Comparison of ENCODE assay signal across 14 cellular contexts in the genomic region with DNA sequence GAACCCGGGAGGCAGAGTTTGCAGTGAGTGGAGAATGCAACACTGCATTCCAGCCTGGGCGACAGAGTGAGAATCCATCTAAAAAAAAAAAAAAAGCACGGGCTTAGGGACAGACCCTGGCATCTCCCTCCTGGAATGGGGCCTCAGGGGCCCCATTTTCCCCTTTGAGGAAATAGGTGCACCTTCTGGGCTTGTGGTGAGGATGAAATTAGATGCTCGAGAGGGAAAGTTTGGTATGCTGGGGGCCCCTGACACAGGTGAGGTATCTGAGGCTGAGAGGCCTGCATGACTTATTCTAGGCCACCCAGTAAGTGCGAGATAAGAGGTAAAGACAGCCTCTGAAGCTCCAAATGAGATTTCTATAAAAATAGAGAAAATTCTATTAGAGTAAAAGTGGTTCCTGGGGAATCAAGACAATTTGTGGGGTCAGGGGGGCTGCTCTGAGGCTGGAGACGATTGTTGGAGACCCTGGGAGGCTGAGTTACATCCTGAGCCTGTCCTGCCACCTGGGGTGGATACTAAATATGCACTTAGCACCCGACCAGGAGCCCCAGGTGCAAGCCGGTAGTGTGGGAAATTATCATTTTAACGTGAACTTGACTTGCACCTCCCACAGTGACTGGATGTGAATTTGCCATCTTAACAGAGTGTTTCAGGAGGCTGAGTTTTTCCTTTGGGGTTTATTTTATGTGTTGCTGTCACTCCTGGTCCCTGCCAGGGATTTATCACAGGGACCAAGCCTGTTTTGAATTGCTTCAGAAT. TPM values are rescaled to one million over a fixed set of nuclear protein-coding genes. Genes with fewer than 3 reads are reported as not detected.
DNase-seq lines count a peak whose midpoint lies in the region; ATAC-seq, FAIRE-seq and TF ChIP-seq lines count a peak whose summit lies in the region.
"Had no signal": no experiment of that assay in that cellular context is flagged by ENCODE, and none has a peak within 500 bp of the region (broad histone marks: within the 10 kb centered on the region; RNA-seq: fewer than 3 reads in every experiment).

No MANE protein-coding gene starts in this region.

- TF ChIP-seq EP300 in HepG2 (IDR thresholded peaks at IDR 0.05; ENCODE audit: low read depth in 2 of 2, low read length in 2 of 2) (no peak), HepG2 (CRISPR knock-in tag; IDR thresholded peaks at IDR 0.05; ENCODE audit: borderline replicate concordance) (no peak), H1 (IDR thresholded peaks at IDR 0.05; ENCODE audit: borderline replicate concordance in 1 of 2, low read depth in 2 of 2, low read length in 2 of 2) (no peak)

- H2BK5ac ChIP-seq in H1 (ENCODE audit: low read depth, low read length) = 0 out of 2 replicates have a peak overlapping the region, but pooled peaks have one; percentile 21

- FAIRE-seq in HepG2 (lab: Jason Lieb, UNC) (no peak), H1 (lab: Jason Lieb, UNC) (no peak)

- DNase-seq in HepG2 (ENCODE audit: low spot score) (no peak), right lobe of liver (no peak), H1 (ENCODE audit: low read depth in 1 of 2, low spot score in 2 of 2) (no peak), nephron progenitor cell (no peak), NCI-H510A treated with DMSO at 0.1 percent for 48 hours (lab: John Stamatoyannopoulos, UW) (no peak), NK-92 (lab: John Stamatoyannopoulos, UW; ENCODE audit: unreplicated experiment) (no peak), COLO829 (ENCODE audit: low spot score) (no peak)
- DNase-seq: MG63, NCI-H187 had no signal

- TF ChIP-seq POLR2A in HepG2 (IDR thresholded peaks at IDR 0.05; ENCODE audit: insufficient read depth in 1 of 2, low read depth in 2 of 2, low read length in 2 of 2) (no peak), right lobe of liver (IDR thresholded peaks at IDR 0.05) (no peak), H1 (IDR thresholded peaks at IDR 0.05; ENCODE audit: control extremely low read depth in 1 of 2, low read depth in 2 of 2, low read length in 2 of 2) (no peak)

- WGBS in HepG2 (ENCODE audit: low lambda C conversion rate) = 26% methylated on average over 7 of the region's 9 CpGs
- 64% methylated on average over 6 of the region's 9 CpGs for WGBS in right lobe of liver (ENCODE audit: insufficient coverage, low coverage, low lambda C conversion rate, missing lambda C conversion rate)
- WGBS in H1 (ENCODE audit: extremely low coverage in 1 of 2, insufficient coverage in 1 of 2, insufficient read length in 1 of 2, insufficient replicate concordance in 2 of 2, low coverage in 1 of 2, low lambda C conversion rate in 2 of 2, missing lambda C conversion rate in 1 of 2), 2 experiments = 46% methylated on average over 8 of the region's 9 CpGs; no CpG with 5 or more reads in 1 of the 2 experiments

- H3K56ac ChIP-seq in H1 (replicated peaks; ENCODE audit: insufficient read length, low read depth, low read length) = no peak overlapping the region

- no peak overlapping the region for H4K8ac ChIP-seq in H1 (ENCODE audit: extremely low read depth, insufficient read depth, low read length)

- no peaks in the 10 kb centered on the region for H3K9me3 ChIP-seq in HepG2 (ENCODE audit: low read length)
- H3K9me3 ChIP-seq in right lobe of liver = no peaks in the 10 kb centered on the region
- H3K9me3 ChIP-seq in H1 (ENCODE audit: insufficient read depth in 2 of 2, low read depth in 1 of 2, low read length in 1 of 2) = no peaks in the 10 kb centered on the region
- H3K9me3 ChIP-seq: MG63 had no signal

- no peak for ATAC-seq in HepG2
- no peak for ATAC-seq in right lobe of liver

- BruUV-seq in HepG2 (replicated peaks; lab: Mats Ljungman, UMichigan) = no TSS peak

- no peak overlapping the region for H2BK120ac ChIP-seq in H1 (replicated peaks; ENCODE audit: low read depth, low read length)

- no peaks in the 10 kb centered on the region for H3K79me2 ChIP-seq in HepG2 (ENCODE audit: insufficient read depth, low read length)
- no peaks in the 10 kb centered on the region for H3K79me2 ChIP-seq in H1 (ENCODE audit: control insufficient read depth in 1 of 2, insufficient read depth in 2 of 2, low read length in 2 of 2)

- H2AFZ ChIP-seq in HepG2 (ENCODE audit: low read length) (no peak overlapping the region), H1 (ENCODE audit: low read length) (no peak overlapping the region)

- no peaks in the 10 kb centered on the region for H3K23me2 ChIP-seq in H1 (ENCODE audit: low read depth, low read length)

- peak overlapping the region; percentile 68 for H3K27ac Mint-ChIP-seq in nephron progenitor cell
- H3K27ac Mint-ChIP-seq: CD14-positive monocyte had no signal

- no peak overlapping the region for H3K9ac ChIP-seq in HepG2 (ENCODE audit: insufficient read depth, low read depth, low read length)
- no peak overlapping the region for H3K9ac ChIP-seq in H1 (replicated peaks in 1 of 4; ENCODE audit: extremely low read depth in 1 of 4, low read depth in 3 of 4, low read length in 3 of 4)
- H3K9ac ChIP-seq: KMS-11 had no signal

- H2BK20ac ChIP-seq in H1 (ENCODE audit: low read length) = 0 out of 2 replicates have a peak overlapping the region, but pooled peaks have one; percentile 86

- H3K79me1 ChIP-seq in H1 (ENCODE audit: low read depth, low read length) = no peaks in the 10 kb centered on the region

- no peak overlapping the region for H3K23ac ChIP-seq in H1 (ENCODE audit: insufficient read length)

- H3K4me3 ChIP-seq in HepG2 (replicated peaks in 1 of 3; ENCODE audit: insufficient read depth in 1 of 3, low read depth in 2 of 3, low read length in 3 of 3) (no peak overlapping the region), right lobe of liver (no peak overlapping the region), H1 (ENCODE audit: extremely low read depth in 1 of 4, insufficient read depth in 2 of 4, low read depth in 3 of 4, low read length in 4 of 4) (no peak overlapping the region)
- H3K4me3 ChIP-seq: GM12878, MG63, SK-N-MC had no signal

- no peak overlapping the region for H3K18ac ChIP-seq in H1 (ENCODE audit: extremely low read depth, low read length)

- intact Hi-C loops in HepG2 (cut with micrococcal nuclease; ENCODE audit: unreplicated experiment) (loop anchor here (1.0 to 2.0 kb wide), 4 partner anchors 65 to 185 kb away; no protein-coding TSS in a partner anchor), right lobe of liver (cut with DNase I) (loop anchor here (5.0 to 10.0 kb wide), 4 partner anchors 63 to 300 kb away; partner anchors contain the start of gene B3GNT6 (in 1 of the 2))

- H3K4me1 ChIP-seq in HepG2 (ENCODE audit: insufficient read depth, low read length) (peaks cover 22% of the 10 kb centered on the region), right lobe of liver (peaks cover 0 to 16% (median 0%) of the 10 kb centered on the region in 4 donors), H1 (replicated peaks in 1 of 4; ENCODE audit: control insufficient read depth in 3 of 4, insufficient read depth in 4 of 4, low read length in 3 of 4) (peaks cover 8 to 17% (median 13%) of the 10 kb centered on the region in 4 experiments)

- H2BK15ac ChIP-seq in H1 (ENCODE audit: low read length) = no peak overlapping the region

- H3K4ac ChIP-seq in H1 (replicated peaks; ENCODE audit: insufficient read length, low read depth, low read length) = no peak overlapping the region

- in situ Hi-C loops in HepG2 (cut with HindIII; ENCODE audit: extremely low pct_ligation_motif_present, low pct_unique_long_range_greater_than_20kb) = loop anchor here (5.0 kb wide), 2 partner anchors 183 to 308 kb away; no protein-coding TSS in a partner anchor

- no peak overlapping the region for H3K14ac ChIP-seq in H1 (ENCODE audit: insufficient read length)

- no peaks in the 10 kb centered on the region for H3K36me3 Mint-ChIP-seq in nephron progenitor cell (ENCODE audit: low read depth)
- H3K36me3 Mint-ChIP-seq: CD14-positive monocyte had no signal

- no peaks in the 10 kb centered on the region for H3K36me3 ChIP-seq in HepG2 (replicated peaks in 1 of 2; ENCODE audit: control insufficient read depth in 1 of 2, insufficient read depth in 2 of 2, low read length in 2 of 2)
- no peaks in the 10 kb centered on the region for H3K36me3 ChIP-seq in right lobe of liver
- H3K36me3 ChIP-seq in H1 (ENCODE audit: control insufficient read depth in 2 of 4, insufficient read depth in 4 of 4, low read length in 3 of 4) = no peaks in the 10 kb centered on the region
- H3K36me3 ChIP-seq: MG63 had no signal

- H2AK5ac ChIP-seq in H1 (ENCODE audit: low read depth, low read length) = no peak overlapping the region

- peaks cover 9% of the 10 kb centered on the region for H3K27me3 Mint-ChIP-seq in nephron progenitor cell (ENCODE audit: low read depth, poor library complexity)

- H2BK12ac ChIP-seq in H1 (ENCODE audit: low read depth, low read length) = no peak overlapping the region

- no peak overlapping the region for H4K5ac ChIP-seq in H1 (ENCODE audit: insufficient read length, low read depth, low read length)

- H3K4me2 ChIP-seq in HepG2 (ENCODE audit: low read depth, low read length) = peak overlapping the region; percentile 41
- H3K4me2 ChIP-seq in H1 (ENCODE audit: insufficient read depth in 1 of 2, low read depth in 2 of 2, low read length in 2 of 2) = peak overlapping the region in 1 of 2 experiments; percentile 35; a peak in 1 of 4 replicates
- H3K4me2 ChIP-seq: KMS-11 had no signal

- peaks cover 31% of the 10 kb centered on the region for H3K4me1 Mint-ChIP-seq in nephron progenitor cell
- H3K4me1 Mint-ChIP-seq: CD14-positive monocyte had no signal

- no peak for TF ChIP-seq RAD21 in HepG2 (CRISPR knock-in tag; IDR thresholded peaks at IDR 0.05)
- TF ChIP-seq RAD21 in H1 (IDR thresholded peaks at IDR 0.05 in 1 of 2, conservative IDR thresholded peaks at IDR 0.05 in 1 of 2; ENCODE audit: low read depth in 2 of 2, low read length in 2 of 2) = no peak

- no peaks in the 10 kb centered on the region for H3K9me3 Mint-ChIP-seq in nephron progenitor cell
- H3K9me3 Mint-ChIP-seq: CD14-positive monocyte had no signal

- POLR2A ChIA-PET in HepG2 (lab: Yijun Ruan, JAX) (interaction anchor here (0.7 to 1.0 kb wide), 4 partner anchors 13 to 64 kb away, joined by 3 to 5 read pairs (median 3); no protein-coding TSS in a partner anchor), H1 (lab: Charles Lee; ENCODE audit: partially characterized antibody) (interaction anchor here (0.6 to 1.7 kb wide), 4 partner anchors 39 to 102 kb away, joined by 3 to 6 read pairs (median 5); no protein-coding TSS in a partner anchor)

- H3K27me3 ChIP-seq in HepG2 (ENCODE audit: control insufficient read depth in 1 of 2, insufficient read depth in 2 of 2, low read length in 2 of 2) (peaks cover 4 to 27% of the 10 kb centered on the region in 2 experiments; a peak in 2 of 5 replicates), right lobe of liver (no peaks in the 10 kb centered on the region), H1 (replicated peaks in 1 of 4; ENCODE audit: control insufficient read depth in 3 of 4, extremely low read depth in 1 of 4, insufficient read depth in 3 of 4, low read length in 3 of 4) (no peaks in the 10 kb centered on the region)
- H3K27me3 ChIP-seq: MG63 had no signal

- TF ChIP-seq CTCF in HepG2 (CRISPR knock-in tag; IDR thresholded peaks at IDR 0.05) (no peak), right lobe of liver (IDR thresholded peaks at IDR 0.05) (no peak), H1 (IDR thresholded peaks at IDR 0.05; ENCODE audit: control extremely low read depth in 1 of 3, insufficient read depth in 1 of 3, low read depth in 1 of 3, low read length in 3 of 3) (no peak), nephron progenitor cell (IDR thresholded peaks at IDR 0.05) (no peak)

- H4K20me1 ChIP-seq in HepG2 (ENCODE audit: insufficient read depth, low read length) (no peaks in the 10 kb centered on the region), H1 (replicated peaks in 1 of 2; ENCODE audit: control insufficient read depth in 1 of 2, insufficient read depth in 2 of 2, low read length in 2 of 2) (no peaks in the 10 kb centered on the region)

- CTCF ChIA-PET in HepG2 (lab: Yijun Ruan, JAX; ENCODE audit: low intra/inter-chr PET ratio, low total read pairs) (interaction anchor here (0.8 to 3.7 kb wide), 6 partner anchors 12 to 185 kb away, joined by 3 to 28 read pairs (median 8); no protein-coding TSS in a partner anchor), H1 (lab: Charles Lee; ENCODE audit: partially characterized antibody) (interaction anchor here (0.6 to 9.6 kb wide), 47 partner anchors 9 to 359 kb away, joined by 3 to 92 read pairs (median 4); partner anchors contain the start of gene B3GNT6)

- H3K27ac ChIP-seq in HepG2 (ENCODE audit: extremely low read length, insufficient read depth, low read length) (no peak overlapping the region), right lobe of liver (no peak overlapping the region), H1 (ENCODE audit: low read depth, low read length) (no peak overlapping the region)
- H3K27ac ChIP-seq: HL-60, KMS-11, SK-N-MC had no signal

- no peak overlapping the region for H3K4me3 Mint-ChIP-seq in nephron progenitor cell
- H3K4me3 Mint-ChIP-seq: CD14-positive monocyte had no signal

- H4K91ac ChIP-seq in H1 (replicated peaks; ENCODE audit: insufficient read length, low read length) = no peak overlapping the region

RNA-seq across cellular contexts. Expression of gene TSKU, which starts 48.5 kb away (rescaled TPM):
- total RNA-seq in HepG2 (2016; rRNA removed; fragmentation: Illumina TruSeq; extraction: Trizol) = 11.9 and 21.4 TPM in 2 replicates
- 7.5 TPM in 2 replicates for total RNA-seq in HepG2 (2016; cell fraction: cytosol; rRNA removed; fragmentation: Illumina TruSeq; extraction: Trizol; ENCODE audit: low read depth)
- 10.8 and 20.0 TPM in 2 replicates for total RNA-seq in HepG2 (2016; cell fraction: insoluble cytoplasmic fraction; rRNA removed; fragmentation: Illumina TruSeq; extraction: Trizol)
- 20.4 and 22.9 TPM in 2 replicates for total RNA-seq in HepG2 (2016; cell fraction: membrane; rRNA removed; fragmentation: Illumina TruSeq; extraction: Trizol)
- 19.5 and 22.7 TPM in 2 replicates for total RNA-seq in HepG2 (2016; cell fraction: nucleus; rRNA removed; fragmentation: Illumina TruSeq; extraction: Trizol)
- polyA plus RNA-seq in HepG2 (2011; rRNA removed) = 20.3 and 27.9 TPM in 2 replicates
- polyA plus RNA-seq in HepG2 (2011; cell fraction: cytosol; rRNA removed) = 17.7 and 23.1 TPM in 2 replicates
- polyA plus RNA-seq in HepG2 (2011; cell fraction: nucleus; rRNA removed) = 18.1 and 21.0 TPM in 2 replicates
- polyA plus RNA-seq in HepG2 (2012) = 12.6 and 19.6 TPM in 2 replicates
- polyA plus RNA-seq in HepG2 (2016; cell fraction: cytosol; fragmentation: Illumina TruSeq; extraction: Trizol; ENCODE audit: low read depth) = 8.7 and 9.4 TPM in 2 replicates
- polyA plus RNA-seq in HepG2 (2016; cell fraction: insoluble cytoplasmic fraction; fragmentation: Illumina TruSeq; extraction: Trizol; ENCODE audit: low read depth) = 14.2 and 18.9 TPM in 2 replicates
- polyA plus RNA-seq in HepG2 (2016; cell fraction: membrane; fragmentation: Illumina TruSeq; extraction: Trizol; ENCODE audit: low read depth) = 23.1 and 23.6 TPM in 2 replicates
- 30.1 and 34.2 TPM in 2 replicates for polyA plus RNA-seq in HepG2 (2016; cell fraction: nucleus; fragmentation: Illumina TruSeq; extraction: Trizol; ENCODE audit: insufficient read depth, low read depth)
- polyA minus RNA-seq in HepG2 (2011; rRNA and poly(A)+ RNA removed; ENCODE audit: low replicate concordance) = 66.3 and 74.4 TPM in 2 replicates
- 16.7 and 18.5 TPM in 2 replicates for polyA minus RNA-seq in HepG2 (2011; cell fraction: cytosol; rRNA and poly(A)+ RNA removed)
- polyA minus RNA-seq in HepG2 (2011; cell fraction: nucleus; rRNA and poly(A)+ RNA removed) = 11.3 and 15.5 TPM in 2 replicates
- 1,000 to 10,000 TPM in 1 of 6 experiments, 100 to 1,000 TPM in 4, 10 to 100 TPM in 1; 66.1 to 1,026 (median 278) TPM for total RNA-seq in right lobe of liver
- 22.8 TPM in 2 replicates for total RNA-seq in H1 (2021; fragmentation: NEBNext Ultra II Directional; extraction: Animal tissue kit (Norgen Biotek cat#: 25700))
- 28.4 and 40.7 TPM in 2 replicates for polyA plus RNA-seq in H1 (2011; rRNA removed)
- 18.1 TPM for polyA plus RNA-seq in H1 (2011; cell fraction: cytosol; rRNA removed)
- 34.2 TPM for polyA plus RNA-seq in H1 (2011; cell fraction: nucleus; rRNA removed)
- 15.8 to 27.1 TPM (median 20.7 TPM) in 4 replicates for polyA plus RNA-seq in H1 (2012, experiment 1 of 2)
- polyA plus RNA-seq in H1 (2012, experiment 2 of 2) = 22.0 TPM
- 21.4 TPM for polyA plus RNA-seq in H1 (2013, experiment 1 of 2)
- polyA plus RNA-seq in H1 (2013, experiment 2 of 2) = 23.8 TPM
- polyA minus RNA-seq in H1 (2011; rRNA and poly(A)+ RNA removed) = 21.7 and 33.3 TPM in 2 replicates
- polyA minus RNA-seq in H1 (2011; cell fraction: cytosol; rRNA and poly(A)+ RNA removed) = 17.2 TPM
- polyA minus RNA-seq in H1 (2011; cell fraction: nucleus; rRNA and poly(A)+ RNA removed) = 27.5 TPM
- polyA plus RNA-seq: CD14-positive monocyte had no signal
